In genomic region chr7:139732471-139733167, GRCh38 we compare ENCODE assay signal across 11 cellular contexts. TPM values are rescaled to one million over a fixed set of nuclear protein-coding genes. Genes with fewer than 3 reads are reported as not detected.
A peak's percentile ranks its signal among the peaks of the same experiment; 100 is the strongest.
DNase-seq lines count a peak whose midpoint lies in the region; ATAC-seq and TF ChIP-seq lines count a peak whose summit lies in the region.
"Had no signal": no experiment of that assay in that cellular context is flagged by ENCODE, and none has a peak within 500 bp of the region (broad histone marks: within the 10 kb centered on the region; RNA-seq: fewer than 3 reads in every experiment).

No MANE protein-coding gene starts in this region.

- H3K9me3 ChIP-seq in GM23248 (ENCODE audit: low read depth) (no peaks in the 10 kb centered on the region), hepatocyte (ENCODE audit: low read depth) (no peaks in the 10 kb centered on the region), skeletal muscle tissue (ENCODE audit: control insufficient read depth in 3 of 3, low read length in 3 of 3) (no peaks in the 10 kb centered on the region)

- H3K9me2 ChIP-seq in GM23248 (ENCODE audit: insufficient read depth) (no peaks in the 10 kb centered on the region), hepatocyte (replicated peaks; ENCODE audit: insufficient read depth) (no peaks in the 10 kb centered on the region)

- DNase-seq in GM23248: no peak
- DNase-seq in brain microvascular endothelial cell: no peak
- no peak for DNase-seq in hepatocyte (ENCODE audit: low spot score)
- DNase-seq in UCSD-AML1 (lab: John Stamatoyannopoulos, UW; ENCODE audit: unreplicated experiment): no peak
- DNase-seq in T-helper 2 cell: no peak
- DNase-seq: NCI-H2107; stimulated activated CD8-positive, alpha-beta memory T cell treated with anti-CD3 and anti-CD28 coated beads, Interleukin-4, amount 100 ng/mL, for 48 hours had no signal

- TF ChIP-seq CTCF in brain microvascular endothelial cell (IDR thresholded peaks at IDR 0.05; ENCODE audit: low read depth, low read length, missing control alignments) (no peak), hepatocyte (IDR thresholded peaks at IDR 0.05; ENCODE audit: poor library complexity) (no peak)

- in situ Hi-C loops in GM23248 (cut with MboI) (no loop called here), brain microvascular endothelial cell (cut with HindIII; ENCODE audit: low pct_ligation_motif_present, low sequenced_read_pairs) (no loop called here)

- ATAC-seq in GM19023 (IDR thresholded peaks at IDR 0.05; ENCODE audit: unreplicated experiment) (no peak), HG03097 (IDR thresholded peaks at IDR 0.05; ENCODE audit: low FRiP score, unreplicated experiment) (no peak)
- ATAC-seq: K562 had no signal

- H3K4me2 ChIP-seq in GM23248 (ENCODE audit: unreplicated experiment): peak overlapping the region; percentile 93
- peak overlapping the region; percentile 8 for H3K4me2 ChIP-seq in hepatocyte

- H4K20me1 ChIP-seq in GM23248 (ENCODE audit: insufficient read depth) (no peaks in the 10 kb centered on the region), hepatocyte (ENCODE audit: insufficient read depth, poor library complexity, severe bottlenecking) (peaks cover 34% of the 10 kb centered on the region)

- H3K27me3 ChIP-seq in GM23248 (replicated peaks; ENCODE audit: insufficient read depth) (no peaks in the 10 kb centered on the region), brain microvascular endothelial cell (replicated peaks) (no peaks in the 10 kb centered on the region), hepatocyte (no peaks in the 10 kb centered on the region), skeletal muscle tissue (ENCODE audit: control insufficient read depth in 3 of 3, insufficient read depth in 3 of 3, low read length in 3 of 3) (no peaks in the 10 kb centered on the region)

- H3K27ac ChIP-seq in GM23248 (peak overlapping the region; percentile 88), brain microvascular endothelial cell (peak overlapping the region; percentile 99), hepatocyte (peak overlapping the region; percentile 80), skeletal muscle tissue (ENCODE audit: low read depth, low read length) (peak overlapping the region; percentile 34)

- H3F3A ChIP-seq in GM23248 (ENCODE audit: insufficient read depth): peaks cover 55% of the 10 kb centered on the region

- H3K79me2 ChIP-seq in GM23248 (ENCODE audit: insufficient read depth) (peaks cover 79% of the 10 kb centered on the region), hepatocyte (peaks cover 94% of the 10 kb centered on the region)

- 0 out of 2 replicates have a peak, but pooled peaks cover 3% of the 10 kb centered on the region for H3K36me3 ChIP-seq in GM23248 (ENCODE audit: low read depth)
- no peaks in the 10 kb centered on the region for H3K36me3 ChIP-seq in brain microvascular endothelial cell (replicated peaks)
- H3K36me3 ChIP-seq in hepatocyte (replicated peaks; ENCODE audit: insufficient read depth, low read depth): no peaks in the 10 kb centered on the region
- H3K36me3 ChIP-seq in skeletal muscle tissue (ENCODE audit: control insufficient read depth in 3 of 3, insufficient read depth in 3 of 3, low read length in 3 of 3): no peaks in the 10 kb centered on the region

- H3K4me1 ChIP-seq in GM23248 (ENCODE audit: insufficient read depth) (peaks cover 65% of the 10 kb centered on the region), hepatocyte (ENCODE audit: insufficient read depth) (peaks cover 24% of the 10 kb centered on the region), skeletal muscle tissue (ENCODE audit: control insufficient read depth in 3 of 3, insufficient read depth in 3 of 3, low read length in 3 of 3) (peaks cover 53 to 68% (median 58%) of the 10 kb centered on the region in 3 donors)

- H3K9ac ChIP-seq in GM23248: peak overlapping the region; percentile 70; the same call in 1 of the 2 replicates
- H3K9ac ChIP-seq in skeletal muscle tissue (ENCODE audit: low read depth in 1 of 3, low read length in 3 of 3): peak overlapping the region in 2 of 3 donors; percentile 4 to 18

- H2AFZ ChIP-seq in GM23248 (no peak overlapping the region), hepatocyte (no peak overlapping the region)

- H3K4me3 ChIP-seq in GM23248 (peak overlapping the region; percentile 47), brain microvascular endothelial cell (ENCODE audit: low read depth, low read length) (no peak overlapping the region), hepatocyte (no peak overlapping the region), skeletal muscle tissue (ENCODE audit: low read length in 3 of 3) (peak overlapping the region in 2 of 3 donors; percentile 1 to 10)
- H3K4me3 ChIP-seq: K562 had no signal

- WGBS in GM23248 (ENCODE audit: low coverage in 1 of 2, low lambda C conversion rate in 2 of 2, missing lambda C conversion rate in 2 of 2), 2 experiments: 94 to 100% methylated on average over 2 of the region's 2 CpGs
- WGBS in hepatocyte (ENCODE audit: low lambda C conversion rate, missing lambda C conversion rate): 100% methylated on average over 2 of the region's 2 CpGs

RNA-seq across cellular contexts. Expression of gene HIPK2, which starts 45.2 kb away (rescaled TPM):
- 7.9 and 9.1 TPM in 2 replicates for total RNA-seq in GM23248 (2014; rRNA removed; shearing (Covaris generic))
- 4.7 and 4.9 TPM in 2 replicates for polyA plus RNA-seq in GM23248 (2016; fragmentation: Nextera tagmentation; extraction: Ambion mirVana)
- total RNA-seq in hepatocyte: 18.5 and 22.9 TPM in 2 replicates
- polyA plus RNA-seq in hepatocyte: 12.2 and 18.2 TPM in 2 replicates
- 5.7 TPM for total RNA-seq in skeletal muscle tissue

Comparison
In these comparisons a context has a peak if more than half of its experiments do, and no peak if none do; other contexts are left out.
1. H3K27ac ChIP-seq: peak in every context shown above with its lines; median percentile 99 in brain microvascular endothelial cell; 88 in GM23248; 80 in hepatocyte; 34 in skeletal muscle tissue.
2. H3K4me3 ChIP-seq: peak in GM23248 (single experiment) and skeletal muscle tissue (2 of 3); none in brain microvascular endothelial cell (single experiment) and hepatocyte (single experiment).